8 cellular contexts compared by ENCODE assay signal in genomic region chr20:3796477-3797225, GRCh38. TPM values are rescaled to one million over a fixed set of nuclear protein-coding genes. Genes with fewer than 3 reads are reported as not detected.
DNase-seq lines count a peak whose midpoint lies in the region; ATAC-seq and TF ChIP-seq lines count a peak whose summit lies in the region.

No MANE protein-coding gene starts in this region.

- in situ Hi-C loops in gastrocnemius medialis (cut with MboI; ENCODE audit: low sequenced_read_pairs in 4 of 4), result no loop called here

- no peak for TF ChIP-seq CTCF in AG04449 (IDR thresholded peaks at IDR 0.05; ENCODE audit: insufficient read depth, low read length, missing control alignments)
- TF ChIP-seq CTCF in fibroblast of pulmonary artery (IDR thresholded peaks at IDR 0.05; ENCODE audit: low read length, missing control alignments), result no peak
- no peak for TF ChIP-seq CTCF in gastrocnemius medialis (IDR thresholded peaks at IDR 0.05 in 4 of 5, conservative IDR thresholded peaks at IDR 0.05 in 1 of 5)

- H3K36me3 ChIP-seq in SJSA1 (peaks cover 54% of the 10 kb centered on the region), gastrocnemius medialis (no peaks in the 10 kb centered on the region)

- no peaks in the 10 kb centered on the region for H3K27me3 ChIP-seq in SJSA1 (replicated peaks)
- H3K27me3 ChIP-seq in gastrocnemius medialis, result no peaks in the 10 kb centered on the region

- intact Hi-C loops in gastrocnemius medialis (cut with DNase I; ENCODE audit: low total_unique reads), result loop anchor here (1.0 kb wide), 1 partner anchor 24 kb away; the partner anchor contains the start of gene AP5S1

- ATAC-seq in GM21737 (IDR thresholded peaks at IDR 0.05; ENCODE audit: unreplicated experiment), result peak; percentile 11
- ATAC-seq in gastrocnemius medialis, result no peak
- no peak for ATAC-seq in GM21447 (IDR thresholded peaks at IDR 0.05; ENCODE audit: unreplicated experiment)

- peak overlapping the region; percentile 84 for H3K4me3 ChIP-seq in AG04449 (ENCODE audit: low read depth, low read length)
- H3K4me3 ChIP-seq in SJSA1, result peak overlapping the region; percentile 56
- peak overlapping the region; percentile 93 for H3K4me3 ChIP-seq in fibroblast of pulmonary artery (replicated peaks; ENCODE audit: low read depth, low read length)
- H3K4me3 ChIP-seq in gastrocnemius medialis, result peak overlapping the region; percentile 60 to 90 (median 74)

- CTCF ChIA-PET in AG04449 (lab: Yijun Ruan, JAX), result interaction anchor here (0.6 to 3.3 kb wide), 9 partner anchors 9 to 400 kb away, joined by 3 to 18 read pairs (median 7); partner anchors contain the start of genes AP5S1 and CENPB

- POLR2A ChIA-PET in AG04449 (lab: Yijun Ruan, JAX), result interaction anchor here (0.8 to 2.0 kb wide), 4 partner anchors 11 to 55 kb away, joined by 3 to 12 read pairs (median 4); partner anchors contain the start of gene CENPB

- peak overlapping the region; percentile 76 for H3K27ac ChIP-seq in SJSA1
- H3K27ac ChIP-seq in gastrocnemius medialis, result peak overlapping the region; percentile 79 to 94 (median 88)

- H3K4me1 ChIP-seq in SJSA1 (replicated peaks) (peaks cover 37% of the 10 kb centered on the region), gastrocnemius medialis (peaks cover 0 to 5% of the 10 kb centered on the region in 2 donors)

- DNase-seq in AG04449 (ENCODE audit: low read depth, low spot score), result no peak
- peak in 1 of 2 experiments; percentile 43 for DNase-seq in SJSA1 (ENCODE audit: low read depth in 1 of 2, low spot score in 2 of 2)
- no peak for DNase-seq in fibroblast of pulmonary artery (ENCODE audit: low read depth)
- no peak for DNase-seq in gastrocnemius medialis
- no peak for DNase-seq in UCSD-AML1 (lab: John Stamatoyannopoulos, UW; ENCODE audit: unreplicated experiment)
- DNase-seq in D341Med (ENCODE audit: low spot score), result no peak

- TF ChIP-seq POLR2A in gastrocnemius medialis (IDR thresholded peaks at IDR 0.05), result no peak

- H3K9me3 ChIP-seq in SJSA1 (replicated peaks), result no peaks in the 10 kb centered on the region
- H3K9me3 ChIP-seq in gastrocnemius medialis, result no peaks in the 10 kb centered on the region

RNA-seq across cellular contexts. Expression of gene CDC25B, which starts 0.5 kb away (rescaled TPM):
- total RNA-seq in SJSA1 (2014; rRNA removed; shearing (Covaris generic)), result 74.6 and 76.0 TPM in 2 replicates
- total RNA-seq in gastrocnemius medialis, result 10 to 100 TPM in 2 of 4 donors, 1 to 10 TPM in 2; 2.3 to 17.3 (median 10.1) TPM

RNA-seq across cellular contexts. Expression of gene CENPB, which starts 10.1 kb away (rescaled TPM):
- 144 and 158 TPM in 2 replicates for total RNA-seq in SJSA1 (2014; rRNA removed; shearing (Covaris generic))
- total RNA-seq in gastrocnemius medialis, result 100 to 1,000 TPM in 3 of 4 donors, 10 to 100 TPM in 1; 67.5 to 186 (median 143) TPM

RNA-seq across cellular contexts. Expression of gene SPEF1, which starts 15.4 kb away (rescaled TPM):
- not detected in 2 replicates for total RNA-seq in SJSA1 (2014; rRNA removed; shearing (Covaris generic))
- not detected for total RNA-seq in gastrocnemius medialis

RNA-seq across cellular contexts. Expression of gene AP5S1, which starts 23.7 kb away (rescaled TPM):
- total RNA-seq in SJSA1 (2014; rRNA removed; shearing (Covaris generic)), result 17.2 and 17.7 TPM in 2 replicates
- total RNA-seq in gastrocnemius medialis, result 10 to 100 TPM; 11.6 to 20.9 (median 17.3) TPM

RNA-seq across cellular contexts. Expression of gene ADISSP, which starts 29.1 kb away (rescaled TPM):
- 31.9 and 40.0 TPM in 2 replicates for total RNA-seq in SJSA1 (2014; rRNA removed; shearing (Covaris generic))
- 10 to 100 TPM in 2 of 4 donors, 1 to 10 TPM in 2; 5.9 to 16.4 (median 9.6) TPM for total RNA-seq in gastrocnemius medialis
